ENCODE assay signal across 21 cellular contexts in genomic region chr3:113105980-113106379, GRCh38.
A peak's percentile ranks its signal among the peaks of the same experiment; 100 is the strongest.
DNase-seq lines count a peak whose midpoint lies in the region; ATAC-seq, FAIRE-seq and TF ChIP-seq lines count a peak whose summit lies in the region.
"Had no signal": no experiment of that assay in that cellular context is flagged by ENCODE, and none has a peak within 500 bp of the region (broad histone marks: within the 10 kb centered on the region; RNA-seq: fewer than 3 reads in every experiment).

No MANE protein-coding gene starts in this region.

- no peak overlapping the region for H3K4me2 ChIP-seq in GM23248 (ENCODE audit: unreplicated experiment)

- in situ Hi-C loops in GM23248 (cut with MboI): no loop called here

- CTCF ChIA-PET in activated CD8-positive, alpha-beta memory T cell treated with anti-CD3 and anti-CD28 coated beads, Interleukin-2, amount 10 ng/mL, durations not matched to agents 7 days and 5 days (lab: Charles Lee): no interaction called here

- no peaks in the 10 kb centered on the region for H3F3A ChIP-seq in GM23248 (ENCODE audit: insufficient read depth)

- 79 to 86% methylated on average over 3 of the region's 3 CpGs for WGBS in GM23248 (ENCODE audit: low coverage in 1 of 2, low lambda C conversion rate in 2 of 2, missing lambda C conversion rate in 2 of 2), 2 experiments

- H3K27me3 Mint-ChIP-seq in activated CD8-positive, alpha-beta memory T cell treated with anti-CD3 and anti-CD28 coated beads, Interleukin-2, amount 10 ng/mL, durations not matched to agents 7 days and 5 days: no peaks in the 10 kb centered on the region

- no peak overlapping the region for H2AFZ ChIP-seq in GM23248

- H3K79me2 ChIP-seq in GM23248 (ENCODE audit: insufficient read depth): no peaks in the 10 kb centered on the region

- H3K36me3 Mint-ChIP-seq in activated CD8-positive, alpha-beta memory T cell treated with anti-CD3 and anti-CD28 coated beads, Interleukin-2, amount 10 ng/mL, durations not matched to agents 7 days and 5 days: peaks cover 2% of the 10 kb centered on the region
- H3K36me3 Mint-ChIP-seq: CD8-positive, alpha-beta T cell had no signal

- H3K9me3 Mint-ChIP-seq in activated CD8-positive, alpha-beta memory T cell treated with anti-CD3 and anti-CD28 coated beads, Interleukin-2, amount 10 ng/mL, durations not matched to agents 7 days and 5 days (ENCODE audit: low read depth): no peaks in the 10 kb centered on the region
- H3K9me3 Mint-ChIP-seq: CD8-positive, alpha-beta T cell; HFFc6 had no signal

- no peaks in the 10 kb centered on the region for H3K9me3 ChIP-seq in GM23248 (ENCODE audit: low read depth)

- H3K27ac Mint-ChIP-seq in activated CD8-positive, alpha-beta memory T cell treated with anti-CD3 and anti-CD28 coated beads, Interleukin-2, amount 10 ng/mL, durations not matched to agents 7 days and 5 days: no peak overlapping the region
- H3K27ac Mint-ChIP-seq: CD8-positive, alpha-beta T cell; HFFc6 had no signal

- no peaks in the 10 kb centered on the region for H3K4me1 ChIP-seq in GM23248 (ENCODE audit: insufficient read depth)

- H3K4me3 ChIP-seq in fibroblast of villous mesenchyme (ENCODE audit: low read depth, low read length) (no peak overlapping the region), GM23248 (no peak overlapping the region)

- H3K4me3 Mint-ChIP-seq in activated CD8-positive, alpha-beta memory T cell treated with anti-CD3 and anti-CD28 coated beads, Interleukin-2, amount 10 ng/mL, durations not matched to agents 7 days and 5 days: no peak overlapping the region
- H3K4me3 Mint-ChIP-seq: CD8-positive, alpha-beta T cell; HFFc6 had no signal

- no peaks in the 10 kb centered on the region for H3K36me3 ChIP-seq in GM23248 (ENCODE audit: low read depth)

- H3K27me3 ChIP-seq in GM23248 (replicated peaks; ENCODE audit: insufficient read depth): peaks cover 27% of the 10 kb centered on the region; the same call in 1 of the 2 replicates

- no peak for TF ChIP-seq CTCF in fibroblast of villous mesenchyme (IDR thresholded peaks at IDR 0.05; ENCODE audit: insufficient read depth, low read depth, low read length)

- no peak overlapping the region for H3K9ac ChIP-seq in GM23248

- DNase-seq in DMS 273 (lab: John Stamatoyannopoulos, UW; ENCODE audit: unreplicated experiment) (peak; percentile 24), DMS 273 treated with DMSO at 0.1 percent for 48 hours (lab: John Stamatoyannopoulos, UW) (no peak), fibroblast of villous mesenchyme (ENCODE audit: low read depth) (peak; percentile 8), NCI-H2081 treated with DMSO at 0.1 percent for 48 hours (lab: John Stamatoyannopoulos, UW) (no peak), GM23248 (no peak), urothelium cell line (ENCODE audit: low spot score) (no peak)
- no peak for DNase-seq in activated CD8-positive, alpha-beta memory T cell treated with anti-CD3 and anti-CD28 coated beads, Interleukin-2, amount 10 ng/mL, durations not matched to agents 7 days and 5 days
- DNase-seq: CD8-positive, alpha-beta T cell; HFFc6; Karpas-422; MM.1S; NCI-H1105; NCI-H1694 treated with DMSO at 0.1 percent for 48 hours; NCI-H526 treated with DMSO at 0.1 percent for 48 hours; NK-92 treated with Interleukin-12 subunit alpha and Interleukin-12 subunit beta, amount 100 ng/mL, for 24 hours; OCI-M1; SW 1271 had no signal

- H3K27ac ChIP-seq in GM23248: no peak overlapping the region
- H3K27ac ChIP-seq: 22Rv1, RWPE1 had no signal

- H4K20me1 ChIP-seq in GM23248 (ENCODE audit: insufficient read depth): no peaks in the 10 kb centered on the region

- H3K4me1 Mint-ChIP-seq in activated CD8-positive, alpha-beta memory T cell treated with anti-CD3 and anti-CD28 coated beads, Interleukin-2, amount 10 ng/mL, durations not matched to agents 7 days and 5 days: peaks cover 7% of the 10 kb centered on the region

- 0 out of 3 replicates have a peak, but pooled peaks have one; percentile 39 for ATAC-seq in SK-N-SH treated with all-trans-retinoic acid at 6 μM for 48 hours
- no peak for ATAC-seq in activated CD8-positive, alpha-beta memory T cell treated with anti-CD3 and anti-CD28 coated beads, Interleukin-2, amount 10 ng/mL, durations not matched to agents 7 days and 5 days
- ATAC-seq: CD8-positive, alpha-beta T cell had no signal

- H3K9me2 ChIP-seq in GM23248 (ENCODE audit: insufficient read depth): no peaks in the 10 kb centered on the region

- no peak for FAIRE-seq in urothelium cell line (lab: Jason Lieb, UNC)
- FAIRE-seq: D721Med had no signal

TF ChIP-seq in SK-N-SH treated with all-trans-retinoic acid at 6 μM for 48 hours, 23 proteins besides CTCF, POLR2A, EP300 and RAD21 (continues in another document):
- TF ChIP-seq OSR1 (CRISPR knock-in tag; IDR thresholded peaks at IDR 0.05) (no peak), ZFP3 (CRISPR knock-in tag; IDR thresholded peaks at IDR 0.05) (no peak), CREB5 (CRISPR knock-in tag; IDR thresholded peaks at IDR 0.05; ENCODE audit: low read depth) (no peak), ZNF70 (CRISPR knock-in tag; IDR thresholded peaks at IDR 0.05) (no peak), SNAI2 (CRISPR knock-in tag; IDR thresholded peaks at IDR 0.05) (no peak), ZNF8 (CRISPR knock-in tag; IDR thresholded peaks at IDR 0.05) (no peak), ESRRG (CRISPR knock-in tag; IDR thresholded peaks at IDR 0.05) (no peak), CSRNP3 (CRISPR knock-in tag; IDR thresholded peaks at IDR 0.05) (no peak), TSHZ2 (CRISPR knock-in tag; IDR thresholded peaks at IDR 0.05) (no peak), ISL1 (CRISPR knock-in tag; IDR thresholded peaks at IDR 0.05) (no peak), POU6F1 (CRISPR knock-in tag; IDR thresholded peaks at IDR 0.05; ENCODE audit: borderline replicate concordance, low read depth) (no peak), BACH2 (CRISPR knock-in tag; IDR thresholded peaks at IDR 0.05; ENCODE audit: borderline replicate concordance) (no peak), RARB (CRISPR knock-in tag; IDR thresholded peaks at IDR 0.05) (no peak), ZNF565 (CRISPR knock-in tag; conservative IDR thresholded peaks at IDR 0.05; ENCODE audit: low read depth) (no peak), TOX (CRISPR knock-in tag; IDR thresholded peaks at IDR 0.05; ENCODE audit: borderline replicate concordance) (no peak)

Comparison
In these comparisons a context has a peak if more than half of its experiments do, and no peak if none do; other contexts are left out.
1. DNase-seq: peak in DMS 273 (single experiment) and fibroblast of villous mesenchyme (single experiment); none in DMS 273 treated with DMSO at 0.1 percent for 48 hours (single experiment), NCI-H2081 treated with DMSO at 0.1 percent for 48 hours (single experiment), activated CD8-positive, alpha-beta memory T cell treated with anti-CD3 and anti-CD28 coated beads, Interleukin-2, amount 10 ng/mL, durations not matched to agents 7 days and 5 days (single experiment), GM23248 (single experiment) and urothelium cell line (single experiment).